Comparison of ENCODE assay signal across 12 cellular contexts in genomic region chr7:139646566-139646965, GRCh38.
DNase-seq lines count a peak whose midpoint lies in the region; ATAC-seq, FAIRE-seq and TF ChIP-seq lines count a peak whose summit lies in the region.
"Had no signal": no experiment of that assay in that cellular context is flagged by ENCODE, and none has a peak within 500 bp of the region (broad histone marks: within the 10 kb centered on the region; RNA-seq: fewer than 3 reads in every experiment).

No MANE protein-coding gene starts in this region.

- H3K27ac ChIP-seq in BLaER1 (0 out of 2 replicates have a peak overlapping the region, but pooled peaks have one; percentile 5), HepG2 (ENCODE audit: extremely low read length, insufficient read depth, low read length) (peak overlapping the region; percentile 4)
- H3K27ac ChIP-seq: cardiac muscle cell, epithelial cell of prostate, SJSA1 had no signal

- no peak for ATAC-seq in activated T-helper 17 cell treated with anti-CD3 and anti-CD28 coated beads, Interleukin-2, amount 50 U/mL, for 72 hours (replicated peaks)
- ATAC-seq in HepG2, result no peak
- no peak for ATAC-seq in GM21737 (IDR thresholded peaks at IDR 0.05; ENCODE audit: unreplicated experiment)

- FAIRE-seq in HepG2 (lab: Jason Lieb, UNC) (no peak), GM19239 (lab: Jason Lieb, UNC) (no peak), HTR-8/SVneo (lab: Jason Lieb, UNC) (no peak)

- TF ChIP-seq RAD21 in HepG2 (CRISPR knock-in tag; IDR thresholded peaks at IDR 0.05), result no peak

- peak overlapping the region; percentile 79 for H3K4me3 Mint-ChIP-seq in activated T-helper 17 cell treated with anti-CD3 and anti-CD28 coated beads, Interleukin-2, amount 50 U/mL, for 72 hours
- H3K4me3 Mint-ChIP-seq: activated naive CD4-positive, alpha-beta T cell treated with anti-CD3 and anti-CD28 coated beads for 36 hours had no signal

- no TSS peak for BruUV-seq in HepG2 (replicated peaks; lab: Mats Ljungman, UMichigan)

- peaks cover 15% of the 10 kb centered on the region for H3K79me2 ChIP-seq in HepG2 (ENCODE audit: insufficient read depth, low read length)

- H3K36me3 Mint-ChIP-seq in activated T-helper 17 cell treated with anti-CD3 and anti-CD28 coated beads, Interleukin-2, amount 50 U/mL, for 72 hours (ENCODE audit: low read depth), result peaks cover 31% of the 10 kb centered on the region

- CTCF ChIA-PET in HepG2 (lab: Yijun Ruan, JAX; ENCODE audit: low intra/inter-chr PET ratio, low total read pairs), result interaction anchor here (1.2 to 3.3 kb wide), 4 partner anchors 129 to 356 kb away, joined by 3 to 44 read pairs (median 5); no protein-coding TSS in a partner anchor

- H4K20me1 ChIP-seq in BLaER1 (peaks cover 52% of the 10 kb centered on the region), HepG2 (ENCODE audit: insufficient read depth, low read length) (no peaks in the 10 kb centered on the region)

- DNase-seq in HepG2 (ENCODE audit: low spot score) (no peak), putamen (ENCODE audit: low spot score) (peak; percentile 89), GM19239 (ENCODE audit: insufficient read length, low spot score) (no peak), HTR-8/SVneo (ENCODE audit: insufficient read length, low spot score) (no peak)
- no peak for DNase-seq in activated effector memory CD4-positive, alpha-beta T cell treated with Interleukin-2 at 50 U/mL for 16 hours

- TF ChIP-seq POLR2A in HepG2 (IDR thresholded peaks at IDR 0.05; ENCODE audit: insufficient read depth in 1 of 2, low read depth in 2 of 2, low read length in 2 of 2), result no peak

- H3K36me3 ChIP-seq in BLaER1 (peaks cover 46% of the 10 kb centered on the region), HepG2 (replicated peaks in 1 of 2; ENCODE audit: control insufficient read depth in 1 of 2, insufficient read depth in 2 of 2, low read length in 2 of 2) (peaks cover 13 to 54% of the 10 kb centered on the region in 2 experiments)
- H3K36me3 ChIP-seq: cardiac muscle cell had no signal

- peaks cover 38% of the 10 kb centered on the region for H3K4me1 Mint-ChIP-seq in activated T-helper 17 cell treated with anti-CD3 and anti-CD28 coated beads, Interleukin-2, amount 50 U/mL, for 72 hours

- POLR2A ChIA-PET in HepG2 (lab: Yijun Ruan, JAX), result interaction anchor here (0.6 to 1.0 kb wide), 3 partner anchors 13 to 131 kb away, joined by 3 read pairs; partner anchors contain the start of gene HIPK2

- no peak for TF ChIP-seq CTCF in HepG2 (CRISPR knock-in tag; IDR thresholded peaks at IDR 0.05)

- peaks cover 57% of the 10 kb centered on the region for H3K4me1 ChIP-seq in BLaER1
- peaks cover 71% of the 10 kb centered on the region for H3K4me1 ChIP-seq in HepG2 (ENCODE audit: insufficient read depth, low read length)

- in situ Hi-C loops in HepG2 (cut with HindIII; ENCODE audit: extremely low pct_ligation_motif_present, low pct_unique_long_range_greater_than_20kb), result loop anchor here (10.0 kb wide), 1 partner anchor 128 kb away; the partner anchor contains the start of gene HIPK2

- intact Hi-C loops in HepG2 (cut with micrococcal nuclease; ENCODE audit: unreplicated experiment), result loop anchor here (1.0 to 5.0 kb wide), 3 partner anchors 130 to 356 kb away; partner anchors contain the start of gene TBXAS1

- peak overlapping the region; percentile 26 for H3K4me2 ChIP-seq in BLaER1
- no peak overlapping the region for H3K4me2 ChIP-seq in HepG2 (ENCODE audit: low read depth, low read length)

- WGBS in HepG2 (ENCODE audit: low lambda C conversion rate), result 98% methylated on average over 3 of the region's 4 CpGs

- H2AFZ ChIP-seq in HepG2 (ENCODE audit: low read length), result no peak overlapping the region

- H3K9me3 ChIP-seq in BLaER1, result no peaks in the 10 kb centered on the region
- H3K9me3 ChIP-seq in HepG2 (ENCODE audit: low read length), result no peaks in the 10 kb centered on the region
- H3K9me3 ChIP-seq: SJSA1 had no signal

- H3K27ac Mint-ChIP-seq in activated T-helper 17 cell treated with anti-CD3 and anti-CD28 coated beads, Interleukin-2, amount 50 U/mL, for 72 hours, result peak overlapping the region; percentile 90
- H3K27ac Mint-ChIP-seq: activated naive CD4-positive, alpha-beta T cell treated with anti-CD3 and anti-CD28 coated beads for 36 hours had no signal

- H3K27me3 Mint-ChIP-seq in activated T-helper 17 cell treated with anti-CD3 and anti-CD28 coated beads, Interleukin-2, amount 50 U/mL, for 72 hours, result no peaks in the 10 kb centered on the region

- TF ChIP-seq EP300 in HepG2 (IDR thresholded peaks at IDR 0.05; ENCODE audit: low read depth in 2 of 2, low read length in 2 of 2), result no peak
- no peak for TF ChIP-seq EP300 in HepG2 (CRISPR knock-in tag; IDR thresholded peaks at IDR 0.05; ENCODE audit: borderline replicate concordance)

- H3K9me3 Mint-ChIP-seq in activated T-helper 17 cell treated with anti-CD3 and anti-CD28 coated beads, Interleukin-2, amount 50 U/mL, for 72 hours, result no peaks in the 10 kb centered on the region
- H3K9me3 Mint-ChIP-seq: activated naive CD4-positive, alpha-beta T cell treated with anti-CD3 and anti-CD28 coated beads for 36 hours had no signal

- no peaks in the 10 kb centered on the region for H3K27me3 ChIP-seq in BLaER1
- no peaks in the 10 kb centered on the region for H3K27me3 ChIP-seq in HepG2 (ENCODE audit: control insufficient read depth in 1 of 2, insufficient read depth in 2 of 2, low read length in 2 of 2)
- H3K27me3 ChIP-seq: cardiac muscle cell, SJSA1 had no signal

- H3K4me3 ChIP-seq in BLaER1, result no peak overlapping the region
- no peak overlapping the region for H3K4me3 ChIP-seq in HepG2 (replicated peaks in 1 of 3; ENCODE audit: insufficient read depth in 1 of 3, low read depth in 2 of 3, low read length in 3 of 3)
- H3K4me3 ChIP-seq: cardiac muscle cell, SJSA1 had no signal

- H3K9ac ChIP-seq in BLaER1, result no peak overlapping the region
- H3K9ac ChIP-seq in HepG2 (ENCODE audit: insufficient read depth, low read depth, low read length), result no peak overlapping the region

TF ChIP-seq in HepG2, 621 proteins besides CTCF, POLR2A, EP300 and RAD21:
- TF ChIP-seq HMGA1 (CRISPR knock-in tag; conservative IDR thresholded peaks at IDR 0.05) (no peak), ZNF503 (CRISPR knock-in tag; IDR thresholded peaks at IDR 0.05) (no peak), ZGPAT (CRISPR knock-in tag; IDR thresholded peaks at IDR 0.05) (no peak), DRAP1 (CRISPR knock-in tag; IDR thresholded peaks at IDR 0.05) (0 out of 2 replicates have a peak, but pooled peaks have one; percentile 4), ZNF335 (CRISPR knock-in tag; IDR thresholded peaks at IDR 0.05) (0 out of 2 replicates have a peak, but pooled peaks have one; percentile 1), JARID2 (CRISPR knock-in tag; IDR thresholded peaks at IDR 0.05; ENCODE audit: insufficient replicate concordance) (no peak)
